1 cellular context compared by ENCODE assay signal in the genomic region with DNA sequence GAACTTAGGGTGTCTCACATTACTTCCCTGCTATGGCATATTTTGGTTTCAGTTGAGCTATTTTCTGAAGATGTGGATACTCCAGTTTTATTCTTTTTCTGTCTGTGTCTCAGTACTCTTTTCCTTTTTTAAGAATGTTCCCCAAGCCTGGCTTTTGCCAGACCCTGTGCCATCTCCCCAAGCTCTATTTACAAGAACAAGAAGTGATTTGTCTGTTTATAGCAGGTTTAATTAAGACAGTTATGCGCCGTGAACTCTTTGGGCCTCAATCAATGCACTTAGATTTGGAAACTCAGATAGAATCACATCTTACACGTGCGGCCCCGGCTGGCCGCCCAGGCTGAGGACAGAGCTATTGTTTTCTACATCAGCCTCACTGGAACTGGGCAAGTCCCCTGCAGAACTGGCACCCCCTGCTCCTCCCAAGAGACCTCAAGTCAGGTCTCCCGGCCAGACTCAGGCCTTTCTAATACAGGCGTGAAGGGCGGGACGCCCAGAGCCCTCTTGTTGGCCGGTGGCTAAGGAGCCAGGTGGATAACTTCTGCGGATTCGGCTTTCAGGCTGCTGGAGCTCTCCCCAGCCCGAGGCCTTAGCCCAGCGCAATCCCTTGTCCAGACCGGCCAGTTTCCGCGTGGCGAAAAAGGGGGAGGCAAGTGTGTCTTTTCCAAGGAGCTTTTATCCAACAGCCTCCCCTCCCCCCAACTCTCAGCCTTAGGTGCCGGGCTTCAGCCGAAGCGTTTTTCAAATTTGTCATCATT.
TF ChIP-seq lines count a peak whose summit lies in the region.

No MANE protein-coding gene starts in this region.

TF ChIP-seq in HepG2, 621 proteins besides CTCF, POLR2A, EP300 and RAD21:
- TF ChIP-seq, protein P1, sequence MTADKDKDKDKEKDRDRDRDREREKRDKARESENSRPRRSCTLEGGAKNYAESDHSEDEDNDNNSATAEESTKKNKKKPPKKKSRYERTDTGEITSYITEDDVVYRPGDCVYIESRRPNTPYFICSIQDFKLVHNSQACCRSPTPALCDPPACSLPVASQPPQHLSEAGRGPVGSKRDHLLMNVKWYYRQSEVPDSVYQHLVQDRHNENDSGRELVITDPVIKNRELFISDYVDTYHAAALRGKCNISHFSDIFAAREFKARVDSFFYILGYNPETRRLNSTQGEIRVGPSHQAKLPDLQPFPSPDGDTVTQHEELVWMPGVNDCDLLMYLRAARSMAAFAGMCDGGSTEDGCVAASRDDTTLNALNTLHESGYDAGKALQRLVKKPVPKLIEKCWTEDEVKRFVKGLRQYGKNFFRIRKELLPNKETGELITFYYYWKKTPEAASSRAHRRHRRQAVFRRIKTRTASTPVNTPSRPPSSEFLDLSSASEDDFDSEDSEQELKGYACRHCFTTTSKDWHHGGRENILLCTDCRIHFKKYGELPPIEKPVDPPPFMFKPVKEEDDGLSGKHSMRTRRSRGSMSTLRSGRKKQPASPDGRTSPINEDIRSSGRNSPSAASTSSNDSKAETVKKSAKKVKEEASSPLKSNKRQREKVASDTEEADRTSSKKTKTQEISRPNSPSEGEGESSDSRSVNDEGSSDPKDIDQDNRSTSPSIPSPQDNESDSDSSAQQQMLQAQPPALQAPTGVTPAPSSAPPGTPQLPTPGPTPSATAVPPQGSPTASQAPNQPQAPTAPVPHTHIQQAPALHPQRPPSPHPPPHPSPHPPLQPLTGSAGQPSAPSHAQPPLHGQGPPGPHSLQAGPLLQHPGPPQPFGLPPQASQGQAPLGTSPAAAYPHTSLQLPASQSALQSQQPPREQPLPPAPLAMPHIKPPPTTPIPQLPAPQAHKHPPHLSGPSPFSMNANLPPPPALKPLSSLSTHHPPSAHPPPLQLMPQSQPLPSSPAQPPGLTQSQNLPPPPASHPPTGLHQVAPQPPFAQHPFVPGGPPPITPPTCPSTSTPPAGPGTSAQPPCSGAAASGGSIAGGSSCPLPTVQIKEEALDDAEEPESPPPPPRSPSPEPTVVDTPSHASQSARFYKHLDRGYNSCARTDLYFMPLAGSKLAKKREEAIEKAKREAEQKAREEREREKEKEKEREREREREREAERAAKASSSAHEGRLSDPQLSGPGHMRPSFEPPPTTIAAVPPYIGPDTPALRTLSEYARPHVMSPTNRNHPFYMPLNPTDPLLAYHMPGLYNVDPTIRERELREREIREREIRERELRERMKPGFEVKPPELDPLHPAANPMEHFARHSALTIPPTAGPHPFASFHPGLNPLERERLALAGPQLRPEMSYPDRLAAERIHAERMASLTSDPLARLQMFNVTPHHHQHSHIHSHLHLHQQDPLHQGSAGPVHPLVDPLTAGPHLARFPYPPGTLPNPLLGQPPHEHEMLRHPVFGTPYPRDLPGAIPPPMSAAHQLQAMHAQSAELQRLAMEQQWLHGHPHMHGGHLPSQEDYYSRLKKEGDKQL (CRISPR knock-in tag; IDR thresholded peaks at IDR 0.05; ENCODE audit: low read depth) = no peak
- TF ChIP-seq FOXK2 (IDR thresholded peaks at IDR 0.05) (no peak), MEIS1 (CRISPR knock-in tag; IDR thresholded peaks at IDR 0.05; ENCODE audit: borderline replicate concordance) (no peak), ZMYM3 (CRISPR knock-in tag; IDR thresholded peaks at IDR 0.05) (no peak), SP140L (CRISPR knock-in tag; IDR thresholded peaks at IDR 0.05; ENCODE audit: borderline replicate concordance) (no peak)
TF ChIP-seq in HepG2: peak in this region for 0.
